Comparison of ENCODE assay signal across 1 cellular context in the genomic region with DNA sequence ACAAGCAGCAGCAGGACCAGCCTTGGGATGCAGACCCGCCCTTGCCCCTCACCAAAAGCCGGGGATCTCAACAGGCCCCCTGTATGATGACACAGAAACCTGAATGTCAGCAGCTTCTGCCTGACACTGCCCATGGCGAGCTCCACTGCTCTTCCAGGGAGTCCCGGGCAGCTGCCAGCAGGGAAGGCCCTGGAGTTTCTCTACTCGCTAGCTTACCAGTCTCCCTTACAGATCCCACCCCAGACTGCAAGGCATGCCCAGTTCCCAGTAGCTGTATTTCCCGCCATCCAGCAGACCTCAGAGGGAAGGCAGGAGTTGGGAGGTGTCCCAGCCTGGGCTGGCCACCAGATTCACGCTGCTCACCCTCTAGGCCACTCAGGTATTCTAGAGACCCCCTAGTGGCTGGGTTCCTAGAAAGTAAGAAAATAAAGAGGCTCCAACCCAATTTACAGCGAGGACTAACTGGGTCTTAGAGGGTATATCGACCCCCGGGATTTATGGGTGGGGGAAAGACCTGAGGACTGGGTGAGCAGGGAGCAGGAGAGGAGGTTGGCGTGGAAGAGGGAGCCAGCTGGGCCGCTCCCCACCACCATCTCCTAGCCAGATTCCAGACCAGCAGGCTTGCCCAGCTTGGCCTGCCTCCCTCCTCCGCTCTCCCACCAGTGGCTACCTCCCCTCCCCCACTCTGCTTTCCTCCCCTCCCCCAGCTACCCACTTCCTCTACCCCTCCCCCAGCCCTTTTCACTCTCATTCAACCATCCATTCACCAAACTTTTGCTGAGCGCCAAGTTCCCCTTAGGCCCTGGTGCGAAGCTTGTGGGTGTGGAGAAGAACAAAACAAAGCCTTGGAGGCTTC.
TF ChIP-seq lines count a peak whose summit lies in the region.

No MANE protein-coding gene starts in this region.

TF ChIP-seq in H1, 55 proteins besides CTCF, POLR2A, EP300 and RAD21:
- TF ChIP-seq SIN3A (conservative IDR thresholded peaks at IDR 0.05 in 1 of 2, IDR thresholded peaks at IDR 0.05 in 1 of 2; ENCODE audit: low read depth in 1 of 2, low read length in 2 of 2), result no peak
- TF ChIP-seq CREB1 (IDR thresholded peaks at IDR 0.05), result 0 out of 2 replicates have a peak, but pooled peaks have one; percentile 35
- TF ChIP-seq KDM1A (IDR thresholded peaks at IDR 0.05; ENCODE audit: borderline replicate concordance, low read length), result peak; percentile 25; the same call in 1 of the 2 replicates
- TF ChIP-seq YY1 (IDR thresholded peaks at IDR 0.05; ENCODE audit: low read depth, low read length), result 0 out of 2 replicates have a peak, but pooled peaks have one; percentile 24
- 0 out of 2 replicates have a peak, but pooled peaks have one; percentile 32 for TF ChIP-seq TAF1 (IDR thresholded peaks at IDR 0.05; ENCODE audit: low read depth, low read length)
- TF ChIP-seq CHD1 (IDR thresholded peaks at IDR 0.05; ENCODE audit: low read depth, low read length), result no peak
- no peak for TF ChIP-seq CTBP2 (IDR thresholded peaks at IDR 0.05; ENCODE audit: borderline replicate concordance, insufficient read depth, insufficient read length, low read length)
- TF ChIP-seq HDAC2 (IDR thresholded peaks at IDR 0.05; ENCODE audit: borderline replicate concordance in 1 of 2, low read depth in 2 of 2, low read length in 2 of 2), result 0 out of 4 replicates have a peak, but pooled peaks of 1 of the 2 experiments have one; percentile 19
- TF ChIP-seq TEAD4 (IDR thresholded peaks at IDR 0.05; ENCODE audit: low read depth, low read length), result peak; percentile 4; the same call in 1 of the 2 replicates
- no peak for TF ChIP-seq CBX5 (IDR thresholded peaks at IDR 0.05; ENCODE audit: low read depth, low read length)
- peak; percentile 43; the same call in 1 of the 2 replicates for TF ChIP-seq TCF12 (IDR thresholded peaks at IDR 0.05; ENCODE audit: low read depth, low read length)
- no peak for TF ChIP-seq GTF2F1 (IDR thresholded peaks at IDR 0.05; ENCODE audit: borderline replicate concordance, low read depth, low read length)
- TF ChIP-seq, protein P1, sequence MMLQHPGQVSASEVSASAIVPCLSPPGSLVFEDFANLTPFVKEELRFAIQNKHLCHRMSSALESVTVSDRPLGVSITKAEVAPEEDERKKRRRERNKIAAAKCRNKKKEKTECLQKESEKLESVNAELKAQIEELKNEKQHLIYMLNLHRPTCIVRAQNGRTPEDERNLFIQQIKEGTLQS (IDR thresholded peaks at IDR 0.05; ENCODE audit: insufficient read depth, low read depth, low read length), result no peak
- peak; percentile 58; the same call in 1 of the 2 replicates for TF ChIP-seq BACH1 (IDR thresholded peaks at IDR 0.05; ENCODE audit: low read length)
- TF ChIP-seq GABPA (IDR thresholded peaks at IDR 0.05; ENCODE audit: borderline replicate concordance, insufficient read depth, low read length), result no peak
- TF ChIP-seq, protein P2, sequence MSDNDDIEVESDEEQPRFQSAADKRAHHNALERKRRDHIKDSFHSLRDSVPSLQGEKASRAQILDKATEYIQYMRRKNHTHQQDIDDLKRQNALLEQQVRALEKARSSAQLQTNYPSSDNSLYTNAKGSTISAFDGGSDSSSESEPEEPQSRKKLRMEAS (IDR thresholded peaks at IDR 0.05), result peak; percentile 53; the same call in 1 of the 2 replicates
- peak; percentile 51; the same call in 1 of the 2 replicates for TF ChIP-seq POLR2AphosphoS5 (IDR thresholded peaks at IDR 0.05; ENCODE audit: low read depth, low read length)
- peak; percentile 37 for TF ChIP-seq TAF7 (optimal IDR thresholded peaks at IDR 0.05; ENCODE audit: borderline replicate concordance, low read depth, low read length)
- peak; percentile 36; the same call in 1 of the 2 replicates for TF ChIP-seq CHD2 (IDR thresholded peaks at IDR 0.05; ENCODE audit: low read length)
- peak; percentile 87; the same call in 1 of the 2 replicates for TF ChIP-seq SP1 (IDR thresholded peaks at IDR 0.05; ENCODE audit: low read depth, low read length)
- TF ChIP-seq, protein P3, sequence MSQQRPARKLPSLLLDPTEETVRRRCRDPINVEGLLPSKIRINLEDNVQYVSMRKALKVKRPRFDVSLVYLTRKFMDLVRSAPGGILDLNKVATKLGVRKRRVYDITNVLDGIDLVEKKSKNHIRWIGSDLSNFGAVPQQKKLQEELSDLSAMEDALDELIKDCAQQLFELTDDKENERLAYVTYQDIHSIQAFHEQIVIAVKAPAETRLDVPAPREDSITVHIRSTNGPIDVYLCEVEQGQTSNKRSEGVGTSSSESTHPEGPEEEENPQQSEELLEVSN (IDR thresholded peaks at IDR 0.05), result peak; percentile 79
- no peak for TF ChIP-seq JUN (IDR thresholded peaks at IDR 0.05; ENCODE audit: low read depth, low read length)
- peak; percentile 82 for TF ChIP-seq ASH2L (IDR thresholded peaks at IDR 0.05; ENCODE audit: low read length)
